In genomic region chr11:133160754-133161153, GRCh38 we compare ENCODE assay signal across 6 cellular contexts.
"Had no signal": no experiment of that assay in that cellular context is flagged by ENCODE, and none has a peak within 500 bp of the region (broad histone marks: within the 10 kb centered on the region; RNA-seq: fewer than 3 reads in every experiment).

No MANE protein-coding gene starts in this region.

- FAIRE-seq: HTR-8/SVneo, K562 had no signal

- H3K27ac Mint-ChIP-seq: IgD-negative memory B cell had no signal

- H3K27ac ChIP-seq: HL-60 had no signal

- H3K4me1 Mint-ChIP-seq: IgD-negative memory B cell had no signal

- DNase-seq: IMR-90, KBM-7 had no signal

- H3K4me3 ChIP-seq: K562 had no signal

- H3K36me3 Mint-ChIP-seq: IgD-negative memory B cell had no signal

- ATAC-seq: K562 had no signal

- H3K4me3 Mint-ChIP-seq: IgD-negative memory B cell had no signal
